8 cellular contexts compared by ENCODE assay signal in genomic region chr3:192409203-192409837, GRCh38.
A peak's percentile ranks its signal among the peaks of the same experiment; 100 is the strongest.
DNase-seq lines count a peak whose midpoint lies in the region; ATAC-seq and TF ChIP-seq lines count a peak whose summit lies in the region.

No MANE protein-coding gene starts in this region.

- no peaks in the 10 kb centered on the region for H3K9me3 ChIP-seq in suprapubic skin

- H3K4me3 ChIP-seq in suprapubic skin = peak overlapping the region; percentile 48

- peaks cover 39% of the 10 kb centered on the region for H3K27me3 Mint-ChIP-seq in brain

- H3K27ac ChIP-seq in suprapubic skin = no peak overlapping the region

- H3K4me1 ChIP-seq in suprapubic skin = peaks cover 25% of the 10 kb centered on the region

- ATAC-seq in GM18519 (IDR thresholded peaks at IDR 0.05; ENCODE audit: low FRiP score, unreplicated experiment) = peak; percentile 46
- ATAC-seq in HG03432 (IDR thresholded peaks at IDR 0.05; ENCODE audit: unreplicated experiment) = peak; percentile 74

- no peak for TF ChIP-seq EP300 in suprapubic skin (IDR thresholded peaks at IDR 0.05)

- peaks cover 43% of the 10 kb centered on the region for H3K4me1 Mint-ChIP-seq in brain

- TF ChIP-seq POLR2A in suprapubic skin (IDR thresholded peaks at IDR 0.05) = no peak

- under 1% methylated on average over 25 of the region's 60 CpGs for WGBS in suprapubic skin

- H3K36me3 ChIP-seq in suprapubic skin = no peaks in the 10 kb centered on the region

- peak overlapping the region in 4 of 5 experiments; percentile 15 to 89 (median 71) for H3K27ac Mint-ChIP-seq in brain

- no peak for TF ChIP-seq CTCF in brain (conservative IDR thresholded peaks at IDR 0.05)
- TF ChIP-seq CTCF in suprapubic skin (IDR thresholded peaks at IDR 0.05) = no peak

- no peaks in the 10 kb centered on the region for H3K36me3 Mint-ChIP-seq in brain

- DNase-seq in iris pigment epithelial cell (ENCODE audit: low read depth) = peak; percentile 51
- DNase-seq in suprapubic skin (ENCODE audit: low spot score in 2 of 2) = no peak
- no peak for DNase-seq in activated gamma-delta T cell treated with Interleukin-2 at 50 U/mL for 16 hours
- DNase-seq in NCI-H2081 (lab: John Stamatoyannopoulos, UW) = no peak
- DNase-seq in hippocampal formation (lab: John Stamatoyannopoulos, UW) = no peak

- peak overlapping the region; percentile 90 to 96 (median 91) for H3K4me3 Mint-ChIP-seq in brain

- H3K9me3 Mint-ChIP-seq in brain = peaks cover 0 to 2% (median 0%) of the 10 kb centered on the region in 5 experiments

- H3K27me3 ChIP-seq in suprapubic skin = peaks cover 52% of the 10 kb centered on the region
